In genomic region chr2:85438291-85439110, GRCh38 we compare ENCODE assay signal across 8 cellular contexts. TPM values are rescaled to one million over a fixed set of nuclear protein-coding genes. Genes with fewer than 3 reads are reported as not detected.
DNase-seq lines count a peak whose midpoint lies in the region; ATAC-seq and TF ChIP-seq lines count a peak whose summit lies in the region.

No MANE protein-coding gene starts in this region.

- H3K9me3 Mint-ChIP-seq in activated CD4-positive, alpha-beta T cell treated with anti-CD3 and anti-CD28 coated beads, Interleukin-2, amount 10 ng/mL, durations not matched to agents 24 days and 14 days: no peaks in the 10 kb centered on the region

- no peak for TF ChIP-seq CTCF in osteoblast (IDR thresholded peaks at IDR 0.05; ENCODE audit: extremely low read depth, low read depth, low read length)

- H4K20me1 ChIP-seq in osteoblast (ENCODE audit: insufficient read depth, low read length): no peaks in the 10 kb centered on the region

- TF ChIP-seq POLR2A in erythroblast (IDR thresholded peaks at IDR 0.05; ENCODE audit: low read length): peak; percentile 32

- intact Hi-C loops in activated CD4-positive, alpha-beta T cell treated with anti-CD3 and anti-CD28 coated beads, Interleukin-2, amount 10 ng/mL, durations not matched to agents 24 days and 14 days (cut with micrococcal nuclease): loop anchor here (1.0 kb wide), 2 partner anchors 20 to 101 kb away; partner anchors contain the start of genes MAT2A and SH2D6

- H3K79me2 ChIP-seq in osteoblast (ENCODE audit: insufficient read depth, low read length): no peaks in the 10 kb centered on the region

- H3K27ac Mint-ChIP-seq in activated CD4-positive, alpha-beta T cell treated with anti-CD3 and anti-CD28 coated beads, Interleukin-2, amount 10 ng/mL, durations not matched to agents 24 days and 14 days: peak overlapping the region; percentile 96

- no peaks in the 10 kb centered on the region for H3K9me3 ChIP-seq in osteoblast (ENCODE audit: low read depth, low read length)

- peak overlapping the region; percentile 60 for H3K27ac ChIP-seq in osteoblast (ENCODE audit: low read depth, low read length)

- H3K4me3 ChIP-seq in osteoblast (ENCODE audit: insufficient read depth, low read length): peak overlapping the region; percentile 65

- no peak for DNase-seq in activated CD4-positive, alpha-beta T cell treated with anti-CD3 and anti-CD28 coated beads, Interleukin-2, amount 10 ng/mL, durations not matched to agents 24 days and 14 days
- DNase-seq in activated CD4-positive, alpha-beta T cell treated with anti-CD3 and anti-CD28 coated beads for 1 hour: no peak
- DNase-seq in SHP77 (lab: John Stamatoyannopoulos, UW) (peak; percentile 36 to 73), erythroblast (lab: John Stamatoyannopoulos, UW) (no peak), osteoblast (ENCODE audit: insufficient read length, low spot score, missing footprints) (no peak), GM19238 (ENCODE audit: insufficient read length, low spot score) (no peak)

- peak overlapping the region; percentile 5 for H2AFZ ChIP-seq in osteoblast (ENCODE audit: low read length)

- peak overlapping the region; percentile 91 for H3K4me3 Mint-ChIP-seq in activated CD4-positive, alpha-beta T cell treated with anti-CD3 and anti-CD28 coated beads, Interleukin-2, amount 10 ng/mL, durations not matched to agents 24 days and 14 days

- no peaks in the 10 kb centered on the region for H3K27me3 ChIP-seq in osteoblast (ENCODE audit: insufficient read depth, low read length)

- peaks cover 14% of the 10 kb centered on the region for H3K4me1 ChIP-seq in osteoblast (ENCODE audit: insufficient read depth, low read length)

- no peaks in the 10 kb centered on the region for H3K27me3 Mint-ChIP-seq in activated CD4-positive, alpha-beta T cell treated with anti-CD3 and anti-CD28 coated beads, Interleukin-2, amount 10 ng/mL, durations not matched to agents 24 days and 14 days

- no peaks in the 10 kb centered on the region for H3K36me3 Mint-ChIP-seq in activated CD4-positive, alpha-beta T cell treated with anti-CD3 and anti-CD28 coated beads, Interleukin-2, amount 10 ng/mL, durations not matched to agents 24 days and 14 days (ENCODE audit: low read depth)

- H3K4me2 ChIP-seq in osteoblast (ENCODE audit: insufficient read depth, low read length): peak overlapping the region; percentile 83

- no peak for ATAC-seq in GM19397 (IDR thresholded peaks at IDR 0.05; ENCODE audit: unreplicated experiment)
- no peak for ATAC-seq in HG02885 (IDR thresholded peaks at IDR 0.05; ENCODE audit: poor library complexity, unreplicated experiment)

- H3K36me3 ChIP-seq in osteoblast (ENCODE audit: insufficient read depth, low read length): no peaks in the 10 kb centered on the region

- peaks cover 30% of the 10 kb centered on the region for H3K4me1 Mint-ChIP-seq in activated CD4-positive, alpha-beta T cell treated with anti-CD3 and anti-CD28 coated beads, Interleukin-2, amount 10 ng/mL, durations not matched to agents 24 days and 14 days

RNA-seq across cellular contexts. Expression of gene SH2D6, which starts 20.0 kb away (rescaled TPM):
- 0.69 and 0.96 TPM in 2 replicates for total RNA-seq in activated CD4-positive, alpha-beta T cell treated with anti-CD3 and anti-CD28 coated beads, Interleukin-2, amount 10 ng/mL, durations not matched to agents 24 days and 14 days
- total RNA-seq in osteoblast: under 0.01 TPM in 1 of 2 replicates, not detected in the other

RNA-seq across cellular contexts. Expression of gene CAPG, which starts 28.3 kb away (rescaled TPM):
- 51.6 and 63.6 TPM in 2 replicates for total RNA-seq in activated CD4-positive, alpha-beta T cell treated with anti-CD3 and anti-CD28 coated beads, Interleukin-2, amount 10 ng/mL, durations not matched to agents 24 days and 14 days
- total RNA-seq in osteoblast: 97.2 and 140 TPM in 2 replicates

Comparison
In these comparisons a context has a peak if more than half of its experiments do, and no peak if none do; other contexts are left out.
1. DNase-seq: peak in SHP77 (2 of 2); none in activated CD4-positive, alpha-beta T cell treated with anti-CD3 and anti-CD28 coated beads, Interleukin-2, amount 10 ng/mL, durations not matched to agents 24 days and 14 days (single experiment), activated CD4-positive, alpha-beta T cell treated with anti-CD3 and anti-CD28 coated beads for 1 hour (single experiment), erythroblast (0 of 2), osteoblast (single experiment) and GM19238 (single experiment).